In genomic region chr1:30743584-30744059, GRCh38 we compare ENCODE assay signal across 9 cellular contexts. TPM values are rescaled to one million over a fixed set of nuclear protein-coding genes. Genes with fewer than 3 reads are reported as not detected.
A peak's percentile ranks its signal among the peaks of the same experiment; 100 is the strongest.
DNase-seq lines count a peak whose midpoint lies in the region; ATAC-seq, FAIRE-seq and TF ChIP-seq lines count a peak whose summit lies in the region.
"Had no signal": no experiment of that assay in that cellular context is flagged by ENCODE, and none has a peak within 500 bp of the region (broad histone marks: within the 10 kb centered on the region; RNA-seq: fewer than 3 reads in every experiment).

No MANE protein-coding gene starts in this region.

- CTCF ChIA-PET in WTC11 (lab: Charles Lee): interaction anchor here (1.0 to 1.5 kb wide), 2 partner anchors 20 to 36 kb away, joined by 3 to 10 read pairs; partner anchors contain the start of gene MATN1

- H3K27me3 Mint-ChIP-seq in T-helper 17 cell (no peaks in the 10 kb centered on the region), WTC11 (ENCODE audit: low read depth) (no peaks in the 10 kb centered on the region)
- no peaks in the 10 kb centered on the region for H3K27me3 Mint-ChIP-seq in stimulated activated memory B cell treated with anti-CD40 and anti-IgM and Interleukin-4, amounts not matched to agents 10 μg/mL and 1 μg/mL and 100 μg/mL, for 72 hours

- H3K9me3 ChIP-seq in T-helper 17 cell (ENCODE audit: control insufficient read depth, low read length, poor library complexity, severe bottlenecking): no peaks in the 10 kb centered on the region
- no peaks in the 10 kb centered on the region for H3K9me3 ChIP-seq in colonic mucosa

- H3K36me3 Mint-ChIP-seq in T-helper 17 cell (ENCODE audit: low read depth) (peaks cover 20% of the 10 kb centered on the region), WTC11 (no peaks in the 10 kb centered on the region)
- H3K36me3 Mint-ChIP-seq in stimulated activated memory B cell treated with anti-CD40 and anti-IgM and Interleukin-4, amounts not matched to agents 10 μg/mL and 1 μg/mL and 100 μg/mL, for 72 hours: peaks cover 93% of the 10 kb centered on the region

- no peaks in the 10 kb centered on the region for H3K36me3 ChIP-seq in colonic mucosa

- intact Hi-C loops in colonic mucosa (cut with DNase I): no loop called here

- H3K27ac ChIP-seq in colonic mucosa: peak overlapping the region; percentile 50

- no peaks in the 10 kb centered on the region for H3K27me3 ChIP-seq in colonic mucosa

- POLR2A ChIA-PET in WTC11 (lab: Charles Lee): no interaction called here

- TF ChIP-seq CTCF in colonic mucosa (IDR thresholded peaks at IDR 0.05): no peak
- TF ChIP-seq CTCF in WTC11 (IDR thresholded peaks at IDR 0.05): no peak

- H3K27ac Mint-ChIP-seq in T-helper 17 cell: peak overlapping the region; percentile 100
- peak overlapping the region; percentile 90 for H3K27ac Mint-ChIP-seq in stimulated activated memory B cell treated with anti-CD40 and anti-IgM and Interleukin-4, amounts not matched to agents 10 μg/mL and 1 μg/mL and 100 μg/mL, for 72 hours
- H3K27ac Mint-ChIP-seq in WTC11: no peak overlapping the region

- H3K4me3 Mint-ChIP-seq in T-helper 17 cell (peak overlapping the region; percentile 100), WTC11 (no peak overlapping the region)
- H3K4me3 Mint-ChIP-seq in stimulated activated memory B cell treated with anti-CD40 and anti-IgM and Interleukin-4, amounts not matched to agents 10 μg/mL and 1 μg/mL and 100 μg/mL, for 72 hours: peak overlapping the region; percentile 69

- peak; percentile 68 for DNase-seq in GM12892 (ENCODE audit: insufficient read length)
- peak; percentile 49 to 70 (median 53) for DNase-seq in T-helper 17 cell
- no peak for DNase-seq in colonic mucosa
- DNase-seq in WTC11 (ENCODE audit: low spot score): no peak
- DNase-seq in DMS114 treated with DMSO at 0.1 percent for 48 hours (lab: John Stamatoyannopoulos, UW; ENCODE audit: unreplicated experiment): no peak

- no peak for TF ChIP-seq POLR2A in GM12892 (IDR thresholded peaks at IDR 0.05; ENCODE audit: low read depth, low read length)

- no peak for FAIRE-seq in GM12892 (lab: Jason Lieb, UNC)

- H3K4me3 ChIP-seq in colonic mucosa: no peak overlapping the region

- H3K9ac ChIP-seq in colonic mucosa (ENCODE audit: low read depth in 2 of 2, low read length in 2 of 2): no peak overlapping the region

- H3K4me1 Mint-ChIP-seq in T-helper 17 cell (peaks cover 82% of the 10 kb centered on the region), WTC11 (peaks cover 33% of the 10 kb centered on the region)
- peaks cover 96% of the 10 kb centered on the region for H3K4me1 Mint-ChIP-seq in stimulated activated memory B cell treated with anti-CD40 and anti-IgM and Interleukin-4, amounts not matched to agents 10 μg/mL and 1 μg/mL and 100 μg/mL, for 72 hours

- H3K9me3 Mint-ChIP-seq in stimulated activated memory B cell treated with anti-CD40 and anti-IgM and Interleukin-4, amounts not matched to agents 10 μg/mL and 1 μg/mL and 100 μg/mL, for 72 hours: no peaks in the 10 kb centered on the region
- no peaks in the 10 kb centered on the region for H3K9me3 Mint-ChIP-seq in WTC11

- ATAC-seq in HG03095 (IDR thresholded peaks at IDR 0.05; ENCODE audit: unreplicated experiment) (peak; percentile 33), T-helper 17 cell (peak; percentile 87), WTC11 (no peak), GM21367 (IDR thresholded peaks at IDR 0.05; ENCODE audit: unreplicated experiment) (no peak)
- ATAC-seq in stimulated activated memory B cell treated with anti-CD40 and anti-IgM and Interleukin-4, amounts not matched to agents 10 μg/mL and 1 μg/mL and 100 μg/mL, for 72 hours: peak; percentile 81

- peaks cover 5% of the 10 kb centered on the region for H3K4me1 ChIP-seq in colonic mucosa

TF ChIP-seq in WTC11, 78 proteins besides CTCF, POLR2A, EP300 and RAD21 (continues in another document):
- TF ChIP-seq PREB (CRISPR knock-in tag; IDR thresholded peaks at IDR 0.05; ENCODE audit: borderline replicate concordance) (no peak), TP53 (CRISPR knock-in tag; IDR thresholded peaks at IDR 0.05) (no peak), GTF2I (CRISPR knock-in tag; conservative IDR thresholded peaks at IDR 0.05) (no peak), CREM (CRISPR knock-in tag; IDR thresholded peaks at IDR 0.05) (no peak), AR (CRISPR knock-in tag; IDR thresholded peaks at IDR 0.05) (no peak), PRDM15 (CRISPR knock-in tag; IDR thresholded peaks at IDR 0.05) (no peak), IRF2 (CRISPR knock-in tag; IDR thresholded peaks at IDR 0.05; ENCODE audit: borderline replicate concordance, low read depth) (no peak), TEAD1 (CRISPR knock-in tag; IDR thresholded peaks at IDR 0.05) (no peak), ESRRA (CRISPR knock-in tag; IDR thresholded peaks at IDR 0.05; ENCODE audit: borderline replicate concordance) (no peak), JAZF1 (CRISPR knock-in tag; IDR thresholded peaks at IDR 0.05) (no peak), NFE2L1 (CRISPR knock-in tag; IDR thresholded peaks at IDR 0.05) (no peak), NFYB (CRISPR knock-in tag; conservative IDR thresholded peaks at IDR 0.05; ENCODE audit: low read depth) (no peak), ZBTB21 (CRISPR knock-in tag; IDR thresholded peaks at IDR 0.05; ENCODE audit: borderline replicate concordance) (no peak), RORB (CRISPR knock-in tag; IDR thresholded peaks at IDR 0.05) (no peak)
- TF ChIP-seq, protein P1, sequence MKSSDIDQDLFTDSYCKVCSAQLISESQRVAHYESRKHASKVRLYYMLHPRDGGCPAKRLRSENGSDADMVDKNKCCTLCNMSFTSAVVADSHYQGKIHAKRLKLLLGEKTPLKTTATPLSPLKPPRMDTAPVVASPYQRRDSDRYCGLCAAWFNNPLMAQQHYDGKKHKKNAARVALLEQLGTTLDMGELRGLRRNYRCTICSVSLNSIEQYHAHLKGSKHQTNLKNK (CRISPR knock-in tag; IDR thresholded peaks at IDR 0.05): no peak

RNA-seq across cellular contexts. Expression of gene LAPTM5, which starts 14.0 kb away (rescaled TPM):
- 808 TPM for polyA plus RNA-seq in GM12892 (2012; ENCODE audit: missing spikeins)
- total RNA-seq in T-helper 17 cell (100 to 1,000 TPM; 563 to 601 TPM), colonic mucosa (10 to 100 TPM; 15.8 to 41.0 TPM), WTC11 (2021) (1.3 to 1.5 TPM (median 1.3 TPM) in 3 replicates)
- total RNA-seq: fibroblast of villous mesenchyme had no signal

RNA-seq across cellular contexts. Expression of gene MATN1, which starts 20.2 kb away (rescaled TPM):
- 0.30 TPM for polyA plus RNA-seq in GM12892 (2012; ENCODE audit: missing spikeins)
- total RNA-seq in T-helper 17 cell (1 to 10 TPM; 2.1 to 3.7 TPM), colonic mucosa (not detected), WTC11 (2021) (0.16 to 0.25 TPM (median 0.24 TPM) in 3 replicates)
- total RNA-seq: fibroblast of villous mesenchyme had no signal

Comparison
In these comparisons a context has a peak if more than half of its experiments do, and no peak if none do; other contexts are left out.
1. DNase-seq: peak in GM12892 (single experiment) and T-helper 17 cell (3 of 3); none in colonic mucosa (single experiment), WTC11 (single experiment) and DMS114 treated with DMSO at 0.1 percent for 48 hours (single experiment).
2. ATAC-seq: peak in HG03095 (single experiment), T-helper 17 cell (single experiment) and stimulated activated memory B cell treated with anti-CD40 and anti-IgM and Interleukin-4, amounts not matched to agents 10 μg/mL and 1 μg/mL and 100 μg/mL, for 72 hours (single experiment); none in WTC11 (single experiment) and GM21367 (single experiment).
3. RNA of gene LAPTM5, which starts 14.0 kb away (total RNA-seq): 563 to 601 TPM in T-helper 17 cell; 15.8 to 41.0 TPM in colonic mucosa and 1.3 to 1.5 TPM in WTC11; every median in the first group is over 10 times any median in the second.